In genomic region chr10:104580774-104581675, GRCh38 we compare ENCODE assay signal across 8 cellular contexts.
A peak's percentile ranks its signal among the peaks of the same experiment; 100 is the strongest.
DNase-seq lines count a peak whose midpoint lies in the region; ATAC-seq and TF ChIP-seq lines count a peak whose summit lies in the region.

No MANE protein-coding gene starts in this region.

- peak; percentile 81 for ATAC-seq in GM21390 (IDR thresholded peaks at IDR 0.05; ENCODE audit: unreplicated experiment)
- peak; percentile 87 for ATAC-seq in upper lobe of right lung

- H3K27me3 Mint-ChIP-seq in Calu3 (ENCODE audit: unreplicated experiment) = peaks cover 100% of the 10 kb centered on the region
- H3K27me3 Mint-ChIP-seq in glutamatergic neuron (ENCODE audit: unreplicated experiment) = peaks cover 3% of the 10 kb centered on the region

- H3K27ac Mint-ChIP-seq in Calu3 (ENCODE audit: unreplicated experiment) (no peak overlapping the region), glutamatergic neuron (ENCODE audit: unreplicated experiment) (no peak overlapping the region)

- H2AFZ ChIP-seq in KMS-11 (ENCODE audit: low read depth) = no peak overlapping the region

- H3K4me1 Mint-ChIP-seq in Calu3 (ENCODE audit: low read depth, unreplicated experiment) = no peaks in the 10 kb centered on the region
- peaks cover 7% of the 10 kb centered on the region for H3K4me1 Mint-ChIP-seq in glutamatergic neuron (ENCODE audit: low read depth, unreplicated experiment)

- no peak overlapping the region for H3K4me3 Mint-ChIP-seq in Calu3 (ENCODE audit: low read depth, unreplicated experiment)
- no peak overlapping the region for H3K4me3 Mint-ChIP-seq in glutamatergic neuron (ENCODE audit: unreplicated experiment)

- H4K20me1 ChIP-seq in KMS-11 (ENCODE audit: insufficient read depth) = no peaks in the 10 kb centered on the region

- peak; percentile 59 for TF ChIP-seq CTCF in Calu3 (IDR thresholded peaks at IDR 0.05; ENCODE audit: unreplicated experiment)
- peak; percentile 88 for TF ChIP-seq CTCF in KMS-11 (conservative IDR thresholded peaks at IDR 0.05; ENCODE audit: low read depth, low read length)
- peak; percentile 92 for TF ChIP-seq CTCF in glutamatergic neuron (IDR thresholded peaks at IDR 0.05; ENCODE audit: partially characterized antibody, unreplicated experiment)
- peak; percentile 92 for TF ChIP-seq CTCF in upper lobe of right lung (IDR thresholded peaks at IDR 0.05)

- H3K4me3 ChIP-seq in KMS-11 (IDR thresholded peaks at IDR 0.05; ENCODE audit: insufficient read depth, low read depth, low read length) (no peak overlapping the region), SJCRH30 (no peak overlapping the region), upper lobe of right lung (no peak overlapping the region)

- no peak overlapping the region for H3K4me2 ChIP-seq in KMS-11

- H3K27ac ChIP-seq in KMS-11 = no peak overlapping the region
- H3K27ac ChIP-seq in SJCRH30 = no peak overlapping the region
- no peak overlapping the region for H3K27ac ChIP-seq in upper lobe of right lung

- no peaks in the 10 kb centered on the region for H3K9me3 Mint-ChIP-seq in Calu3 (ENCODE audit: low read depth, unreplicated experiment)
- H3K9me3 Mint-ChIP-seq in glutamatergic neuron (ENCODE audit: unreplicated experiment) = peaks cover 2% of the 10 kb centered on the region

- H3K27me3 ChIP-seq in KMS-11 (ENCODE audit: insufficient read depth, low read depth) (no peaks in the 10 kb centered on the region), SJCRH30 (no peaks in the 10 kb centered on the region), upper lobe of right lung (peaks cover 16% of the 10 kb centered on the region)

- H3K36me3 Mint-ChIP-seq in Calu3 (ENCODE audit: insufficient read depth, unreplicated experiment) (no peaks in the 10 kb centered on the region), glutamatergic neuron (ENCODE audit: unreplicated experiment) (no peaks in the 10 kb centered on the region)

- intact Hi-C loops in Calu3 (cut with micrococcal nuclease; ENCODE audit: unreplicated experiment) = loop anchor here (2.0 kb wide), 1 partner anchor 42 kb away; no protein-coding TSS in a partner anchor
- intact Hi-C loops in upper lobe of right lung (cut with DNase I) = no loop called here

- peak; percentile 77 for DNase-seq in Calu3
- peak; percentile 47 to 76 for DNase-seq in SJCRH30
- DNase-seq in activated naive CD4-positive, alpha-beta T cell treated with Interleukin-2 at 50 U/mL for 16 hours = peak; percentile 67
- DNase-seq in glutamatergic neuron = peak; percentile 85
- DNase-seq in pons (ENCODE audit: low spot score) = peak; percentile 53
- peak; percentile 70 for DNase-seq in upper lobe of right lung

- no TSS peak for BruUV-seq in Calu3 (replicated peaks; lab: Mats Ljungman, UMichigan)

- peaks cover 22% of the 10 kb centered on the region for H3K4me1 ChIP-seq in KMS-11 (ENCODE audit: low read depth, poor library complexity, severe bottlenecking)
- H3K4me1 ChIP-seq in SJCRH30 = no peaks in the 10 kb centered on the region
- H3K4me1 ChIP-seq in upper lobe of right lung = peaks cover 3% of the 10 kb centered on the region

- H3K36me3 ChIP-seq in KMS-11 (ENCODE audit: insufficient read depth) (no peaks in the 10 kb centered on the region), SJCRH30 (no peaks in the 10 kb centered on the region), upper lobe of right lung (no peaks in the 10 kb centered on the region)

- H3K9me3 ChIP-seq in SJCRH30 (replicated peaks) (no peaks in the 10 kb centered on the region), upper lobe of right lung (no peaks in the 10 kb centered on the region)

- CTCF ChIA-PET in Calu3 (lab: Charles Lee) = interaction anchor here (1.0 kb wide), 1 partner anchor 41 kb away, joined by 3 read pairs; no protein-coding TSS in a partner anchor

- H3K79me2 ChIP-seq in KMS-11 (ENCODE audit: insufficient read depth, low read depth) = no peaks in the 10 kb centered on the region

- no peak overlapping the region for H3K9ac ChIP-seq in KMS-11
